In the genomic region with DNA sequence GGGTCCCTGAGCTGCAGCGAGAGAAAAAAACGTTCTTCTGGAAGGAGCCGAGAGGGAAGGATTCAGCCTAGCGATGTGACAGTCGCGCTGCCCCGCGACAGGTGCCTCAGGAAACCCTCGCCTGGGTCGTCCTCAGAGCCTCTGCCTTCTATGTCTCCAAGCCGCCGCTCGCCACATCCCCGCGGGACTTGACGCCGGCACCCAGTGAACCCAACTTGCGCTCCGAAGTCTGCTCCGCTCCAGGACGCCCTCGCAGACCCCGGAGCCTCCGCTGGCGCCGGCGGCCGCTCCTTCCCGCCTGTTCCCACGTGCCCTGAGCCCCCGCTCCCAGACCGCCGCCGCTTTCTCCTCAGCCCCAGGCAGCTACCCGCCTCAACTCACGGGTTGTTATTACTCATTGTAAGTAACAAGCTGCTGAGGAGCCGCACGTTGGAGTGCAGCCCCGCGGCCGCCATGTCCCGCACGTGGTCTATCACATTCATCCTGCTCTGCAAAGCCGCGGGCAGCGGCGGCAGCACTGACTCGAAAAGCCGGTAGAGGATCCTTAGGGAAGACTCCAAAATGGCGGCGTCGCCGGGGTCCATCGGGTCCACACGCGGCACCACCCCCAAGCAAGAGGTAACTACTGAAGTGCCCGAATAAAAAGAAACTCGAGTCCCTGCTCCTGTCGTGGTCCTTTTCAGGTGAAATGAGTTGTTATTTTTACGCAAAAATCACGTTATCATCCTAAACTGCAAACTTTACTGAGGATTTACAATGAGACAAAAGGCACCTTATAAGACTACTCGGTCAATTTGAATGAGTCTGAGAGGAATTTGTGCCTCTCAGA, we compare ENCODE assay signal across 8 cellular contexts. TPM values are rescaled to one million over a fixed set of nuclear protein-coding genes. Genes with fewer than 3 reads are reported as not detected.
DNase-seq lines count a peak whose midpoint lies in the region; ATAC-seq, FAIRE-seq and TF ChIP-seq lines count a peak whose summit lies in the region.

A gene with protein sequence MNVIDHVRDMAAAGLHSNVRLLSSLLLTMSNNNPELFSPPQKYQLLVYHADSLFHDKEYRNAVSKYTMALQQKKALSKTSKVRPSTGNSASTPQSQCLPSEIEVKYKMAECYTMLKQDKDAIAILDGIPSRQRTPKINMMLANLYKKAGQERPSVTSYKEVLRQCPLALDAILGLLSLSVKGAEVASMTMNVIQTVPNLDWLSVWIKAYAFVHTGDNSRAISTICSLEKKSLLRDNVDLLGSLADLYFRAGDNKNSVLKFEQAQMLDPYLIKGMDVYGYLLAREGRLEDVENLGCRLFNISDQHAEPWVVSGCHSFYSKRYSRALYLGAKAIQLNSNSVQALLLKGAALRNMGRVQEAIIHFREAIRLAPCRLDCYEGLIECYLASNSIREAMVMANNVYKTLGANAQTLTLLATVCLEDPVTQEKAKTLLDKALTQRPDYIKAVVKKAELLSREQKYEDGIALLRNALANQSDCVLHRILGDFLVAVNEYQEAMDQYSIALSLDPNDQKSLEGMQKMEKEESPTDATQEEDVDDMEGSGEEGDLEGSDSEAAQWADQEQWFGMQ (minus strand): TSS at position 563 of the 829 bp plus-strand sequence. CDS start 81 bp downstream, at position 482.

- peak within 1 kb of the TSS; percentile 91 for H3K4me2 ChIP-seq in astrocyte (ENCODE audit: low read length)

- peak within 1 kb of the TSS; percentile 92 for H3K4me3 ChIP-seq in astrocyte (ENCODE audit: insufficient read depth, low read depth, low read length)
- peak within 1 kb of the TSS; percentile 75 for H3K4me3 ChIP-seq in rectal smooth muscle tissue (ENCODE audit: low read length)
- peak within 1 kb of the TSS; percentile 90 to 97 for H3K4me3 ChIP-seq in vagina

- peaks cover 10% of the 10 kb centered on the region for H3K4me1 ChIP-seq in astrocyte (ENCODE audit: insufficient read depth, low read length)
- no peaks in the 10 kb centered on the region for H3K4me1 ChIP-seq in rectal smooth muscle tissue (ENCODE audit: control insufficient read depth, insufficient read depth, low read length)
- H3K4me1 ChIP-seq in vagina, result peaks cover 21% of the 10 kb centered on the region

- peaks cover 3% of the 10 kb centered on the region for H4K20me1 ChIP-seq in astrocyte (ENCODE audit: insufficient read depth, low read length)

- H2AFZ ChIP-seq in astrocyte (ENCODE audit: low read depth, low read length), result peak within 1 kb of the TSS; percentile 99

- TF ChIP-seq POLR2A in vagina (IDR thresholded peaks at IDR 0.05), result no peak

- TF ChIP-seq CTCF in GM10248 (IDR thresholded peaks at IDR 0.05; ENCODE audit: control extremely low read depth, extremely low read depth, low read depth, missing control alignments) (no peak), astrocyte (IDR thresholded peaks at IDR 0.05; ENCODE audit: insufficient read depth, low read depth, low read length) (no peak), vagina (IDR thresholded peaks at IDR 0.05) (peak in 1 of 3 experiments; percentile 6)

- POLR2A ChIA-PET in GM10248 (lab: Yijun Ruan, JAX), result no interaction called here

- ATAC-seq in HG02938 (IDR thresholded peaks at IDR 0.05; ENCODE audit: unreplicated experiment), result peak; percentile 68

- H3K79me2 ChIP-seq in astrocyte (ENCODE audit: insufficient read depth, low read length), result peaks cover 50% of the 10 kb centered on the region

- CTCF ChIA-PET in GM10248 (lab: Yijun Ruan, JAX), result no interaction called here

- peaks cover 3% of the 10 kb centered on the region for H3K4me1 Mint-ChIP-seq in astrocyte (ENCODE audit: low read depth, unreplicated experiment)

- peak within 1 kb of the TSS; percentile 98 for H3K27ac ChIP-seq in astrocyte (ENCODE audit: low read depth, low read length)
- H3K27ac ChIP-seq in rectal smooth muscle tissue (ENCODE audit: low read depth, low read length), result peak within 1 kb of the TSS; percentile 98
- H3K27ac ChIP-seq in vagina, result peak within 1 kb of the TSS; percentile 93

- H3K27ac Mint-ChIP-seq in astrocyte (ENCODE audit: unreplicated experiment), result peak within 1 kb of the TSS; percentile 100

- DNase-seq in GM10248 (ENCODE audit: extremely low spot score), result peak; percentile 93
- DNase-seq in NCI-H2029 treated with DMSO at 0.1 percent for 48 hours (lab: John Stamatoyannopoulos, UW), result peak; percentile 87
- peak; percentile 83 for DNase-seq in T-helper 22 cell (ENCODE audit: low read depth)
- peak; percentile 75 for DNase-seq in astrocyte (ENCODE audit: low read depth)
- DNase-seq in hepatic stellate cell (ENCODE audit: low spot score), result peak; percentile 94
- peak in 1 of 2 donors; percentile 91 for DNase-seq in vagina (ENCODE audit: extremely low spot score in 2 of 2)

- H3K36me3 ChIP-seq in astrocyte (ENCODE audit: insufficient read depth, low read length) (peaks cover 7% of the 10 kb centered on the region), rectal smooth muscle tissue (ENCODE audit: control insufficient read depth, insufficient read depth, low read length) (peaks cover 5% of the 10 kb centered on the region), vagina (peaks cover 0 to 9% of the 10 kb centered on the region in 2 donors)

- no peak for FAIRE-seq in astrocyte (lab: Jason Lieb, UNC)

- no peaks in the 10 kb centered on the region for H3K27me3 Mint-ChIP-seq in astrocyte (ENCODE audit: low read depth, unreplicated experiment)

- H3K9me3 ChIP-seq in astrocyte (ENCODE audit: insufficient read depth, low read depth, low read length), result no peaks in the 10 kb centered on the region
- H3K9me3 ChIP-seq in vagina, result no peaks in the 10 kb centered on the region

- peak within 1 kb of the TSS; percentile 100 for H3K4me3 Mint-ChIP-seq in astrocyte (ENCODE audit: unreplicated experiment)

- H3K9ac ChIP-seq in astrocyte (ENCODE audit: low read length) (peak within 1 kb of the TSS; percentile 95), rectal smooth muscle tissue (ENCODE audit: low read length) (peak within 1 kb of the TSS; percentile 57)

- H3K9me3 Mint-ChIP-seq in astrocyte (ENCODE audit: unreplicated experiment), result no peaks in the 10 kb centered on the region

- H3K27me3 ChIP-seq in astrocyte (ENCODE audit: insufficient read depth, low read length) (no peaks in the 10 kb centered on the region), rectal smooth muscle tissue (ENCODE audit: control insufficient read depth, insufficient read depth, low read length) (no peaks in the 10 kb centered on the region), vagina (no peaks in the 10 kb centered on the region)

- peaks cover 11% of the 10 kb centered on the region for H3K36me3 Mint-ChIP-seq in astrocyte (ENCODE audit: low read depth, unreplicated experiment)

- intact Hi-C loops in vagina (cut with DNase I), result no loop called here

RNA-seq across cellular contexts. Expression of the gene that starts here (rescaled TPM):
- 50.7 and 54.1 TPM in 2 replicates for total RNA-seq in astrocyte
- 57.9 TPM for total RNA-seq in vagina
